ENCODE assay signal across 23 cellular contexts in genomic region chr19:21877976-21878375, GRCh38.
"Had no signal": no experiment of that assay in that cellular context is flagged by ENCODE, and none has a peak within 500 bp of the region (broad histone marks: within the 10 kb centered on the region; RNA-seq: fewer than 3 reads in every experiment).

No MANE protein-coding gene starts in this region.

- H3K27me3 ChIP-seq: colonic mucosa, dorsolateral prefrontal cortex, esophagus muscularis mucosa, esophagus squamous epithelium, foreskin keratinocyte, gastrocnemius medialis, gastroesophageal sphincter, heart left ventricle, heart right ventricle had no signal

- H3K9me3 ChIP-seq: colonic mucosa, esophagus muscularis mucosa, gastrocnemius medialis, gastroesophageal sphincter, heart left ventricle, heart right ventricle had no signal

- H3K4me3 ChIP-seq: colonic mucosa, coronary artery, dorsolateral prefrontal cortex, esophagus muscularis mucosa, esophagus squamous epithelium, gastrocnemius medialis, gastroesophageal sphincter, heart left ventricle, heart right ventricle had no signal

- H3K4me1 ChIP-seq: colonic mucosa, esophagus muscularis mucosa, esophagus squamous epithelium, foreskin keratinocyte, gastrocnemius medialis, gastroesophageal sphincter, heart left ventricle, heart right ventricle had no signal

- H3K36me3 ChIP-seq: colonic mucosa, esophagus muscularis mucosa, esophagus squamous epithelium, gastrocnemius medialis, gastroesophageal sphincter, heart left ventricle, heart right ventricle had no signal

- H3K27ac ChIP-seq: colonic mucosa, coronary artery, dorsolateral prefrontal cortex, epithelial cell of prostate, esophagus muscularis mucosa, esophagus squamous epithelium, foreskin keratinocyte, gastrocnemius medialis, gastroesophageal sphincter, heart left ventricle, heart right ventricle had no signal

- DNase-seq: colonic mucosa; cortex of kidney; dermis blood vessel endothelial cell; dorsolateral prefrontal cortex; effector CD4-positive, alpha-beta T cell; effector CD8-positive, alpha-beta T cell; effector memory CD4-positive, alpha-beta T cell; effector memory CD8-positive, alpha-beta T cell; endodermal cell; erythroblast; esophagus squamous epithelium; foreskin fibroblast; foreskin keratinocyte; foreskin melanocyte; gastrocnemius medialis; glutamatergic neuron; head of caudate nucleus; heart left ventricle; heart right ventricle had no signal
